In the genomic region with DNA sequence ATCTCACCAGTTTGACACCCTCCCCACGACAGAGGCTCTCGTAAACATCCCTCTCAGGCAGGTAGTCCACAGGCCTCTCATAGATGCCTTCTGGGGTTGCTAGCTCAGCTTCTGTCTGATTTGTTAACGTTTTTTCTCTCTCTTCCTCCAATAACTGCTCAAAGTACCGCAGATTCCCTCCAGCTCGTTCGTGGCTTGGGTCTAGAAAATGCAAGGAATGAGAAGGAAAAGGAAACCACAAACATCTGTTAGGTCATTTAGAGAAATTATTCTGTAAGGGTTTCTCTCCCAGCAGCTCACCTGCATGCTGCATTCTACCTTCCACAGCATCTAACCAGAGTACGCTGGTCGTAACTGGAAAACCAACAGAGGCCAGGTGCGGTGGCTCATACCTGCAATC, we compare ENCODE assay signal across 25 cellular contexts. TPM values are rescaled to one million over a fixed set of nuclear protein-coding genes. Genes with fewer than 3 reads are reported as not detected.
DNase-seq lines count a peak whose midpoint lies in the region; ATAC-seq and TF ChIP-seq lines count a peak whose summit lies in the region.
"Had no signal": no experiment of that assay in that cellular context is flagged by ENCODE, and none has a peak within 500 bp of the region (broad histone marks: within the 10 kb centered on the region; RNA-seq: fewer than 3 reads in every experiment).

No MANE protein-coding gene starts in this region.

- CTCF ChIA-PET in activated CD8-positive, alpha-beta T cell treated with anti-CD3 and anti-CD28 coated beads for 36 hours (lab: Charles Lee): interaction anchor here (1.5 to 2.6 kb wide), 2 partner anchors 9 to 29 kb away, joined by 4 to 7 read pairs; no protein-coding TSS in a partner anchor

- H3K4me1 Mint-ChIP-seq in nephron progenitor cell: peaks cover 10% of the 10 kb centered on the region
- no peaks in the 10 kb centered on the region for H3K4me1 Mint-ChIP-seq in activated CD8-positive, alpha-beta T cell treated with anti-CD3 and anti-CD28 coated beads for 36 hours (ENCODE audit: low read depth)

- no peaks in the 10 kb centered on the region for H3K9me3 Mint-ChIP-seq in nephron progenitor cell
- no peaks in the 10 kb centered on the region for H3K9me3 Mint-ChIP-seq in activated CD8-positive, alpha-beta T cell treated with anti-CD3 and anti-CD28 coated beads for 36 hours
- H3K9me3 Mint-ChIP-seq: nephron; stimulated activated naive CD8-positive, alpha-beta T cell treated with anti-CD3 and anti-CD28 coated beads, Interleukin-15, amount 100 ng/mL, for 72 hours had no signal

- no peaks in the 10 kb centered on the region for H3K9me3 ChIP-seq in BLaER1
- H3K9me3 ChIP-seq: gastrocnemius medialis, prostate gland, tibial nerve had no signal

- H3K36me3 Mint-ChIP-seq in nephron progenitor cell (ENCODE audit: low read depth): peaks cover 24% of the 10 kb centered on the region
- no peaks in the 10 kb centered on the region for H3K36me3 Mint-ChIP-seq in activated CD8-positive, alpha-beta T cell treated with anti-CD3 and anti-CD28 coated beads for 36 hours (ENCODE audit: low read depth)

- H3K27ac Mint-ChIP-seq in nephron progenitor cell: peak overlapping the region; percentile 33
- H3K27ac Mint-ChIP-seq in activated CD8-positive, alpha-beta T cell treated with anti-CD3 and anti-CD28 coated beads for 36 hours: no peak overlapping the region
- H3K27ac Mint-ChIP-seq: nephron; stimulated activated naive CD8-positive, alpha-beta T cell treated with anti-CD3 and anti-CD28 coated beads, Interleukin-15, amount 100 ng/mL, for 72 hours had no signal

- peak overlapping the region; percentile 82 for H3K4me2 ChIP-seq in BLaER1

- in situ Hi-C loops in astrocyte of the spinal cord (cut with HindIII; ENCODE audit: low sequenced_read_pairs): no loop called here

- no peak for TF ChIP-seq CTCF in astrocyte of the spinal cord (IDR thresholded peaks at IDR 0.05; ENCODE audit: low read depth, low read length)
- TF ChIP-seq CTCF in nephron progenitor cell (IDR thresholded peaks at IDR 0.05): no peak
- TF ChIP-seq CTCF in activated CD8-positive, alpha-beta T cell treated with anti-CD3 and anti-CD28 coated beads for 36 hours (IDR thresholded peaks at IDR 0.05): no peak

- H3K27ac ChIP-seq in BLaER1: peak overlapping the region; percentile 82
- H3K27ac ChIP-seq: gastrocnemius medialis, prostate gland had no signal

- peak overlapping the region; percentile 8; the same call in 1 of the 2 replicates for H3K4me3 ChIP-seq in BLaER1
- H3K4me3 ChIP-seq in astrocyte of the spinal cord (ENCODE audit: low read depth, low read length): no peak overlapping the region
- H3K4me3 ChIP-seq: gastrocnemius medialis, prostate gland, tibial nerve had no signal

- H3K27me3 Mint-ChIP-seq in nephron progenitor cell (ENCODE audit: low read depth, poor library complexity): peaks cover 7% of the 10 kb centered on the region
- H3K27me3 Mint-ChIP-seq in activated CD8-positive, alpha-beta T cell treated with anti-CD3 and anti-CD28 coated beads for 36 hours: no peaks in the 10 kb centered on the region
- H3K27me3 Mint-ChIP-seq: stimulated activated naive CD8-positive, alpha-beta T cell treated with anti-CD3 and anti-CD28 coated beads, Interleukin-15, amount 100 ng/mL, for 72 hours had no signal

- H4K20me1 ChIP-seq in BLaER1: no peaks in the 10 kb centered on the region

- H3K27me3 ChIP-seq in BLaER1: no peaks in the 10 kb centered on the region
- H3K27me3 ChIP-seq: gastrocnemius medialis, tibial nerve had no signal

- no peak for ATAC-seq in GM18517 (IDR thresholded peaks at IDR 0.05; ENCODE audit: unreplicated experiment)
- no peak for ATAC-seq in activated CD8-positive, alpha-beta T cell treated with anti-CD3 and anti-CD28 coated beads for 36 hours
- ATAC-seq in GM19397 (IDR thresholded peaks at IDR 0.05; ENCODE audit: unreplicated experiment): no peak
- ATAC-seq: gastrocnemius medialis had no signal

- intact Hi-C loops in activated CD8-positive, alpha-beta T cell treated with anti-CD3 and anti-CD28 coated beads for 36 hours (cut with micrococcal nuclease): no loop called here

- POLR2A ChIA-PET in activated CD8-positive, alpha-beta T cell treated with anti-CD3 and anti-CD28 coated beads for 36 hours (lab: Charles Lee): no interaction called here

- H3K4me3 Mint-ChIP-seq in nephron progenitor cell: no peak overlapping the region
- no peak overlapping the region for H3K4me3 Mint-ChIP-seq in activated CD8-positive, alpha-beta T cell treated with anti-CD3 and anti-CD28 coated beads for 36 hours
- H3K4me3 Mint-ChIP-seq: nephron; stimulated activated naive CD8-positive, alpha-beta T cell treated with anti-CD3 and anti-CD28 coated beads, Interleukin-15, amount 100 ng/mL, for 72 hours had no signal

- H3K9ac ChIP-seq in BLaER1: peak overlapping the region; percentile 65

- peak; percentile 82 for DNase-seq in LHCN-M2 (ENCODE audit: low read depth)
- DNase-seq in astrocyte of the spinal cord (ENCODE audit: low read depth, low spot score): peak; percentile 80
- DNase-seq in nephron progenitor cell: no peak
- DNase-seq in activated CD8-positive, alpha-beta T cell treated with anti-CD3 and anti-CD28 coated beads for 36 hours: no peak
- no peak for DNase-seq in cortex of kidney (lab: John Stamatoyannopoulos, UW)
- DNase-seq: activated CD4-positive, alpha-beta T cell treated with anti-CD3 and anti-CD28 coated beads, Interleukin-2, amount 50 U/mL, for 1 hour; AML-193; Calu3; caudate nucleus; gastrocnemius medialis; NCI-H1436 treated with DMSO at 0.1 percent for 48 hours; NCI-H2171 treated with DMSO at 0.1 percent for 48 hours; NCI-H526; SIG-M5; small intestine; stimulated activated CD4-positive, alpha-beta T cell treated with anti-CD3 and anti-CD28 coated beads, Interleukin-2, amount 100 ng/mL, for 48 hours; stimulated activated naive CD8-positive, alpha-beta T cell treated with anti-CD3 and anti-CD28 coated beads, Interleukin-15, amount 100 ng/mL, for 72 hours; T-helper 1 cell; WERI-Rb-1 had no signal

- peaks cover 44% of the 10 kb centered on the region for H3K36me3 ChIP-seq in BLaER1

- H3K4me1 ChIP-seq in BLaER1: peaks cover 80% of the 10 kb centered on the region
- H3K4me1 ChIP-seq: prostate gland had no signal

RNA-seq across cellular contexts. Expression of a gene that starts 18.5 kb away (rescaled TPM):
- total RNA-seq in LHCN-M2 (2014; rRNA removed): 200 and 217 TPM in 2 replicates
- polyA plus RNA-seq in LHCN-M2 (2012): 300 TPM
- total RNA-seq in activated CD8-positive, alpha-beta T cell treated with anti-CD3 and anti-CD28 coated beads for 36 hours: 10 to 100 TPM; 17.3 to 18.6 TPM

RNA-seq across cellular contexts. Expression of a gene that starts 48.4 kb away (rescaled TPM):
- total RNA-seq in LHCN-M2 (2014; rRNA removed): 149 and 153 TPM in 2 replicates
- 202 TPM for polyA plus RNA-seq in LHCN-M2 (2012)
- not detected for total RNA-seq in activated CD8-positive, alpha-beta T cell treated with anti-CD3 and anti-CD28 coated beads for 36 hours

Comparison
In these comparisons a context has a peak if more than half of its experiments do, and no peak if none do; other contexts are left out.
1. DNase-seq: peak in LHCN-M2 (single experiment) and astrocyte of the spinal cord (single experiment); none in nephron progenitor cell (single experiment), activated CD8-positive, alpha-beta T cell treated with anti-CD3 and anti-CD28 coated beads for 36 hours (single experiment) and cortex of kidney (single experiment).
2. RNA of a gene that starts 18.5 kb away (total RNA-seq): 200 to 217 TPM in LHCN-M2; 17.3 to 18.6 TPM in activated CD8-positive, alpha-beta T cell treated with anti-CD3 and anti-CD28 coated beads for 36 hours; every median in the first group is over 10 times any median in the second.
3. RNA of a gene that starts 48.4 kb away (total RNA-seq): 149 to 153 TPM in LHCN-M2; not detected in activated CD8-positive, alpha-beta T cell treated with anti-CD3 and anti-CD28 coated beads for 36 hours; every median in the first group is over 100 times any median in the second.